1 cellular context compared by ENCODE assay signal in the genomic region with DNA sequence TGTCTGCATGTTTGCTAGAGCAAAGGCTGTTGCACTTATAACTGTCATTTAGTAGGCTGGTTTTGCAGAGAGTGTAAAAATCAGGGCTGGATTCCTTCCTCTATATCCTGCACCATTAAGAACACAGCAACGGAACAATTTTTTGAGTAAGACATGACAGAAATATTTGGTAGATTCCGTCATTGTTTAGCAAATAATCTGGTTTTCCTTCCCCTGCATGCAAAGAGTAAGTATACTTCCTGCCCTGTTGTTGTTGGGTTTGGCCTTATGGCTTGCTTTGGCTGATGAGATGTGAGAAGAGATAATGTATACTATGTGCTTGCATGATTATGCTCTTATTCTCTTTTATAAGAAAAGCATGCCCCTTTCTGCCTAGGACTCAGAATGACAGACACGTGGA.
TF ChIP-seq lines count a peak whose summit lies in the region.

No MANE protein-coding gene starts in this region.

TF ChIP-seq in SK-N-SH treated with all-trans-retinoic acid at 6 μM for 48 hours, 23 proteins besides CTCF, POLR2A, EP300 and RAD21:
- TF ChIP-seq, protein P1, sequence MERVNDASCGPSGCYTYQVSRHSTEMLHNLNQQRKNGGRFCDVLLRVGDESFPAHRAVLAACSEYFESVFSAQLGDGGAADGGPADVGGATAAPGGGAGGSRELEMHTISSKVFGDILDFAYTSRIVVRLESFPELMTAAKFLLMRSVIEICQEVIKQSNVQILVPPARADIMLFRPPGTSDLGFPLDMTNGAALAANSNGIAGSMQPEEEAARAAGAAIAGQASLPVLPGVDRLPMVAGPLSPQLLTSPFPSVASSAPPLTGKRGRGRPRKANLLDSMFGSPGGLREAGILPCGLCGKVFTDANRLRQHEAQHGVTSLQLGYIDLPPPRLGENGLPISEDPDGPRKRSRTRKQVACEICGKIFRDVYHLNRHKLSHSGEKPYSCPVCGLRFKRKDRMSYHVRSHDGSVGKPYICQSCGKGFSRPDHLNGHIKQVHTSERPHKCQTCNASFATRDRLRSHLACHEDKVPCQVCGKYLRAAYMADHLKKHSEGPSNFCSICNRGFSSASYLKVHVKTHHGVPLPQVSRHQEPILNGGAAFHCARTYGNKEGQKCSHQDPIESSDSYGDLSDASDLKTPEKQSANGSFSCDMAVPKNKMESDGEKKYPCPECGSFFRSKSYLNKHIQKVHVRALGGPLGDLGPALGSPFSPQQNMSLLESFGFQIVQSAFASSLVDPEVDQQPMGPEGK (CRISPR knock-in tag; IDR thresholded peaks at IDR 0.05; ENCODE audit: borderline replicate concordance) = no peak
- TF ChIP-seq ESRRG (CRISPR knock-in tag; IDR thresholded peaks at IDR 0.05) = no peak
- TF ChIP-seq SNAI2 (CRISPR knock-in tag; IDR thresholded peaks at IDR 0.05) = no peak
- no peak for TF ChIP-seq RARB (CRISPR knock-in tag; IDR thresholded peaks at IDR 0.05)
- no peak for TF ChIP-seq ISL1 (CRISPR knock-in tag; IDR thresholded peaks at IDR 0.05)
- TF ChIP-seq OSR1 (CRISPR knock-in tag; IDR thresholded peaks at IDR 0.05) = no peak
- no peak for TF ChIP-seq PPARA (CRISPR knock-in tag; IDR thresholded peaks at IDR 0.05; ENCODE audit: borderline replicate concordance)
- TF ChIP-seq ZFP30 (CRISPR knock-in tag; IDR thresholded peaks at IDR 0.05) = no peak
- TF ChIP-seq, protein P2, sequence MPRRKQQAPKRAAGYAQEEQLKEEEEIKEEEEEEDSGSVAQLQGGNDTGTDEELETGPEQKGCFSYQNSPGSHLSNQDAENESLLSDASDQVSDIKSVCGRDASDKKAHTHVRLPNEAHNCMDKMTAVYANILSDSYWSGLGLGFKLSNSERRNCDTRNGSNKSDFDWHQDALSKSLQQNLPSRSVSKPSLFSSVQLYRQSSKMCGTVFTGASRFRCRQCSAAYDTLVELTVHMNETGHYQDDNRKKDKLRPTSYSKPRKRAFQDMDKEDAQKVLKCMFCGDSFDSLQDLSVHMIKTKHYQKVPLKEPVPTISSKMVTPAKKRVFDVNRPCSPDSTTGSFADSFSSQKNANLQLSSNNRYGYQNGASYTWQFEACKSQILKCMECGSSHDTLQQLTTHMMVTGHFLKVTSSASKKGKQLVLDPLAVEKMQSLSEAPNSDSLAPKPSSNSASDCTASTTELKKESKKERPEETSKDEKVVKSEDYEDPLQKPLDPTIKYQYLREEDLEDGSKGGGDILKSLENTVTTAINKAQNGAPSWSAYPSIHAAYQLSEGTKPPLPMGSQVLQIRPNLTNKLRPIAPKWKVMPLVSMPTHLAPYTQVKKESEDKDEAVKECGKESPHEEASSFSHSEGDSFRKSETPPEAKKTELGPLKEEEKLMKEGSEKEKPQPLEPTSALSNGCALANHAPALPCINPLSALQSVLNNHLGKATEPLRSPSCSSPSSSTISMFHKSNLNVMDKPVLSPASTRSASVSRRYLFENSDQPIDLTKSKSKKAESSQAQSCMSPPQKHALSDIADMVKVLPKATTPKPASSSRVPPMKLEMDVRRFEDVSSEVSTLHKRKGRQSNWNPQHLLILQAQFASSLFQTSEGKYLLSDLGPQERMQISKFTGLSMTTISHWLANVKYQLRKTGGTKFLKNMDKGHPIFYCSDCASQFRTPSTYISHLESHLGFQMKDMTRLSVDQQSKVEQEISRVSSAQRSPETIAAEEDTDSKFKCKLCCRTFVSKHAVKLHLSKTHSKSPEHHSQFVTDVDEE (CRISPR knock-in tag; IDR thresholded peaks at IDR 0.05) = no peak
- TF ChIP-seq ZNF70 (CRISPR knock-in tag; IDR thresholded peaks at IDR 0.05) = no peak
- TF ChIP-seq TOX (CRISPR knock-in tag; IDR thresholded peaks at IDR 0.05; ENCODE audit: borderline replicate concordance) = no peak
- no peak for TF ChIP-seq ARNTL (CRISPR knock-in tag; IDR thresholded peaks at IDR 0.05; ENCODE audit: borderline replicate concordance, low read depth)
- no peak for TF ChIP-seq ZFP3 (CRISPR knock-in tag; IDR thresholded peaks at IDR 0.05)
- TF ChIP-seq, protein P3, sequence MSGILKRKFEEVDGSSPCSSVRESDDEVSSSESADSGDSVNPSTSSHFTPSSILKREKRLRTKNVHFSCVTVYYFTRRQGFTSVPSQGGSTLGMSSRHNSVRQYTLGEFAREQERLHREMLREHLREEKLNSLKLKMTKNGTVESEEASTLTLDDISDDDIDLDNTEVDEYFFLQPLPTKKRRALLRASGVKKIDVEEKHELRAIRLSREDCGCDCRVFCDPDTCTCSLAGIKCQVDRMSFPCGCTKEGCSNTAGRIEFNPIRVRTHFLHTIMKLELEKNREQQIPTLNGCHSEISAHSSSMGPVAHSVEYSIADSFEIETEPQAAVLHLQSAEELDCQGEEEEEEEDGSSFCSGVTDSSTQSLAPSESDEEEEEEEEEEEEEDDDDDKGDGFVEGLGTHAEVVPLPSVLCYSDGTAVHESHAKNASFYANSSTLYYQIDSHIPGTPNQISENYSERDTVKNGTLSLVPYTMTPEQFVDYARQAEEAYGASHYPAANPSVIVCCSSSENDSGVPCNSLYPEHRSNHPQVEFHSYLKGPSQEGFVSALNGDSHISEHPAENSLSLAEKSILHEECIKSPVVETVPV (CRISPR knock-in tag; IDR thresholded peaks at IDR 0.05) = no peak
- TF ChIP-seq, protein P4, sequence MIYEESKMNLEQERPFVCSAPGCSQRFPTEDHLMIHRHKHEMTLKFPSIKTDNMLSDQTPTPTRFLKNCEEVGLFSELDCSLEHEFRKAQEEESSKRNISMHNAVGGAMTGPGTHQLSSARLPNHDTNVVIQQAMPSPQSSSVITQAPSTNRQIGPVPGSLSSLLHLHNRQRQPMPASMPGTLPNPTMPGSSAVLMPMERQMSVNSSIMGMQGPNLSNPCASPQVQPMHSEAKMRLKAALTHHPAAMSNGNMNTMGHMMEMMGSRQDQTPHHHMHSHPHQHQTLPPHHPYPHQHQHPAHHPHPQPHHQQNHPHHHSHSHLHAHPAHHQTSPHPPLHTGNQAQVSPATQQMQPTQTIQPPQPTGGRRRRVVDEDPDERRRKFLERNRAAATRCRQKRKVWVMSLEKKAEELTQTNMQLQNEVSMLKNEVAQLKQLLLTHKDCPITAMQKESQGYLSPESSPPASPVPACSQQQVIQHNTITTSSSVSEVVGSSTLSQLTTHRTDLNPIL (CRISPR knock-in tag; IDR thresholded peaks at IDR 0.05; ENCODE audit: low read depth) = no peak
- TF ChIP-seq BACH2 (CRISPR knock-in tag; IDR thresholded peaks at IDR 0.05; ENCODE audit: borderline replicate concordance) = no peak
- no peak for TF ChIP-seq ZC3H10 (CRISPR knock-in tag; IDR thresholded peaks at IDR 0.05)
